13 cellular contexts compared by ENCODE assay signal in the genomic region with DNA sequence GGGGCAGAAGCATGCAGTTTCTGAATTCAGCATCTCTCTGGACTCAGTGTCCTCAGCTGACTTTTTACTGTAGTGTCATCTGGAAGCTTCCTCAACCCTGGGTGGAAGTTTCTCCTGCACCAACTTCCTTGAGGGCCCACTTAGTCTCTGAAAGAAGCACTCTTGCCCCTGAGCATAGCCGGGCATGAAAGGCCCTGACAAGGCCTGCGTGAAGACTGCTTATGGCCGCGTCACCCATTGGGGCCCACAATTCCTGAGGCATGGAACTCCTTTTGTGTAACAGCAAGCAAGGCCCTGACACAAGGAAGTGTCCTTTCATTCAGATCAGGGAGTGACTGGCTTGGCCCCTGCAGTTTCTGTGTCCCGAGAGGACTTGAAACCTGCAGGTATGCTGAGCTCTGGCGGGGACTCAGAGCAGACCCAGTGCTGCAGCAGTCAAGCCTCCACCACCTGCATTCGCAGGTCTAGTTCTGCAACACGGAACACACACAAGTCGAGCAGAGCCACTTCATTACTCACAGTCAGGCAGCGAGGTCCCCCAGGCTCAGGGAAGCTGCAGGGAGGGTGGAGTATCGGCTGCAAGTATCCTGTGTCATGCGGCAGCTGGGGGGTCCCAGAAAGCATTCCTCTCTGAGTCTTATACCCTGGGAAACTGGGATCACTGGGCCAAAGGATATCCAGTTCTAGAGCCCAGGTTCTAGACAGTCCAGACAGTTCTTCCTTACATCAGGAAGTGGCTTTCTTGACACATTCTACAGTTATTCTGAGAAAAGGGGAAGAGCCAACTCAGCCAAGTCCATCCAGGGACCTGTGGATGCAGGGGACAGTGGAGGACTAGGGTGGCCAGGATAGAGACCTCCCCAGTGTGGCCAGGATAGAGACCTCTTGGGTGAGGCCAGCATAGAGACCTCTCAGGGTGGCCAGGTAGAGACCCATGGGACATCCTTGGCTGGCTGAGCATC. TPM values are rescaled to one million over a fixed set of nuclear protein-coding genes. Genes with fewer than 3 reads are reported as not detected.
DNase-seq lines count a peak whose midpoint lies in the region; ATAC-seq and FAIRE-seq lines count a peak whose summit lies in the region.
"Had no signal": no experiment of that assay in that cellular context is flagged by ENCODE, and none has a peak within 500 bp of the region (broad histone marks: within the 10 kb centered on the region; RNA-seq: fewer than 3 reads in every experiment).

No MANE protein-coding gene starts in this region.

- H3K36me3 Mint-ChIP-seq in memory B cell, result no peaks in the 10 kb centered on the region

- no peaks in the 10 kb centered on the region for H3K9me3 Mint-ChIP-seq in memory B cell

- H3K27ac Mint-ChIP-seq in memory B cell, result peak overlapping the region; percentile 28

- peaks cover 15% of the 10 kb centered on the region for H3K4me1 Mint-ChIP-seq in memory B cell

- peaks cover 1% of the 10 kb centered on the region for H3K27me3 Mint-ChIP-seq in memory B cell

- H3K4me3 Mint-ChIP-seq in memory B cell, result no peak overlapping the region

- intact Hi-C loops in left colon (cut with DNase I, micrococcal nuclease), result no loop called here

- no peak for FAIRE-seq in GM19239 (lab: Jason Lieb, UNC)
- FAIRE-seq: GM12892 had no signal

- DNase-seq in GM19240 (ENCODE audit: insufficient read length, low spot score), result peak; percentile 38
- DNase-seq in memory B cell (ENCODE audit: low spot score in 2 of 2), result no peak
- no peak for DNase-seq in left colon
- no peak for DNase-seq in activated CD4-positive, CD25-positive, alpha-beta regulatory T cell treated with anti-CD3 and anti-CD28 coated beads, Interleukin-2, amount 50 U/mL, for 72 hours
- no peak for DNase-seq in GM19239 (ENCODE audit: insufficient read length, low spot score)
- no peak for DNase-seq in caudate nucleus (lab: John Stamatoyannopoulos, UW)
- DNase-seq: mesenchymal stem cell, NCI-H1694, SHP77 had no signal

- ATAC-seq in GM21825 (IDR thresholded peaks at IDR 0.05; ENCODE audit: unreplicated experiment) (peak; percentile 52), HG03520 (IDR thresholded peaks at IDR 0.05; ENCODE audit: unreplicated experiment) (peak; percentile 46), memory B cell (ENCODE audit: low read depth) (peak; percentile 28), left colon (no peak)

- H3K27ac ChIP-seq in caudate nucleus (ENCODE audit: low read depth, low read length), result no peak overlapping the region

RNA-seq across cellular contexts. Expression of a gene that starts 35.6 kb away (rescaled TPM):
- not detected for total RNA-seq in left colon
- total RNA-seq: skeletal muscle tissue had no signal

RNA-seq across cellular contexts. Expression of a gene that starts 43.7 kb away (rescaled TPM):
- 100 to 1,000 TPM; 117 to 139 TPM for total RNA-seq in left colon
- total RNA-seq: skeletal muscle tissue had no signal

RNA-seq across cellular contexts. Expression of a gene that starts 59.8 kb away (rescaled TPM):
- total RNA-seq in left colon, result 10 to 100 TPM; 51.3 to 59.2 TPM
